14 cellular contexts compared by ENCODE assay signal in genomic region chr2:105885456-105885855, GRCh38.
DNase-seq lines count a peak whose midpoint lies in the region; ATAC-seq lines count a peak whose summit lies in the region.
"Had no signal": no experiment of that assay in that cellular context is flagged by ENCODE, and none has a peak within 500 bp of the region (broad histone marks: within the 10 kb centered on the region; RNA-seq: fewer than 3 reads in every experiment).

No MANE protein-coding gene starts in this region.

- H3K4me3 Mint-ChIP-seq in activated CD4-positive, alpha-beta T cell treated with anti-CD3 and anti-CD28 coated beads, Interleukin-2, amount 10 ng/mL, durations not matched to agents 24 days and 14 days, result no peak overlapping the region
- H3K4me3 Mint-ChIP-seq in activated naive CD8-positive, alpha-beta T cell, result peak overlapping the region; percentile 57
- peak overlapping the region in 9 of 10 donors; percentile 12 to 60 (median 49) for H3K4me3 Mint-ChIP-seq in naive thymus-derived CD8-positive, alpha-beta T cell

- H3K27ac Mint-ChIP-seq in activated CD4-positive, alpha-beta T cell treated with anti-CD3 and anti-CD28 coated beads, Interleukin-2, amount 10 ng/mL, durations not matched to agents 24 days and 14 days, result peak overlapping the region; percentile 30
- H3K27ac Mint-ChIP-seq in activated naive CD8-positive, alpha-beta T cell, result peak overlapping the region; percentile 91
- peak overlapping the region in 7 of 10 donors; percentile 4 to 82 (median 71) for H3K27ac Mint-ChIP-seq in naive thymus-derived CD8-positive, alpha-beta T cell

- peaks cover 13% of the 10 kb centered on the region for H3K9me3 Mint-ChIP-seq in activated CD4-positive, alpha-beta T cell treated with anti-CD3 and anti-CD28 coated beads, Interleukin-2, amount 10 ng/mL, durations not matched to agents 24 days and 14 days
- peaks cover 4% of the 10 kb centered on the region for H3K9me3 Mint-ChIP-seq in activated naive CD8-positive, alpha-beta T cell (ENCODE audit: low read depth)
- H3K9me3 Mint-ChIP-seq in naive thymus-derived CD8-positive, alpha-beta T cell, result peaks cover 0 to 13% (median 5%) of the 10 kb centered on the region in 9 donors

- ATAC-seq in GM18502 (IDR thresholded peaks at IDR 0.05; ENCODE audit: poor library complexity, unreplicated experiment) (peak; percentile 61), HG02759 (IDR thresholded peaks at IDR 0.05; ENCODE audit: unreplicated experiment) (no peak)
- ATAC-seq in naive thymus-derived CD8-positive, alpha-beta T cell, result no peak
- ATAC-seq: activated CD4-positive, CD25-positive, alpha-beta regulatory T cell treated with anti-CD3 and anti-CD28 coated beads, Interleukin-2, amount 50 U/mL, for 24 hours; foreskin keratinocyte had no signal

- POLR2A ChIA-PET in naive thymus-derived CD8-positive, alpha-beta T cell (lab: Charles Lee), result interaction anchor here (0.9 to 1.0 kb wide), 2 partner anchors 21 to 51 kb away, joined by 3 read pairs; no protein-coding TSS in a partner anchor

- intact Hi-C loops in activated CD4-positive, alpha-beta T cell treated with anti-CD3 and anti-CD28 coated beads, Interleukin-2, amount 10 ng/mL, durations not matched to agents 24 days and 14 days (cut with micrococcal nuclease), result no loop called here

- no peaks in the 10 kb centered on the region for H3K27me3 Mint-ChIP-seq in activated CD4-positive, alpha-beta T cell treated with anti-CD3 and anti-CD28 coated beads, Interleukin-2, amount 10 ng/mL, durations not matched to agents 24 days and 14 days
- H3K27me3 Mint-ChIP-seq in activated naive CD8-positive, alpha-beta T cell, result no peaks in the 10 kb centered on the region
- no peaks in the 10 kb centered on the region for H3K27me3 Mint-ChIP-seq in naive thymus-derived CD8-positive, alpha-beta T cell

- no peak for DNase-seq in activated CD4-positive, alpha-beta T cell treated with anti-CD3 and anti-CD28 coated beads, Interleukin-2, amount 10 ng/mL, durations not matched to agents 24 days and 14 days
- DNase-seq in activated CD4-positive, alpha-beta T cell treated with anti-CD3 and anti-CD28 coated beads for 48 hours, result no peak
- no peak for DNase-seq in naive thymus-derived CD8-positive, alpha-beta T cell
- DNase-seq in NCI-H2107 treated with DMSO at 0.1 percent for 48 hours (lab: John Stamatoyannopoulos, UW; ENCODE audit: unreplicated experiment) (no peak), NCI-H146 treated with DMSO at 0.1 percent for 48 hours (lab: John Stamatoyannopoulos, UW; ENCODE audit: unreplicated experiment) (no peak)
- DNase-seq: amniotic stem cell; foreskin keratinocyte; NCI-H1092 treated with DMSO at 0.1 percent for 48 hours; NCI-H774; stimulated activated CD4-positive, alpha-beta T cell treated with anti-CD3 and anti-CD28 coated beads, Interleukin-4, amount 100 ng/mL, for 24 hours had no signal

- H3K36me3 Mint-ChIP-seq in activated CD4-positive, alpha-beta T cell treated with anti-CD3 and anti-CD28 coated beads, Interleukin-2, amount 10 ng/mL, durations not matched to agents 24 days and 14 days (ENCODE audit: low read depth), result peaks cover 68% of the 10 kb centered on the region
- H3K36me3 Mint-ChIP-seq in activated naive CD8-positive, alpha-beta T cell, result peaks cover 27% of the 10 kb centered on the region
- H3K36me3 Mint-ChIP-seq in naive thymus-derived CD8-positive, alpha-beta T cell, result peaks cover 25 to 85% (median 43%) of the 10 kb centered on the region in 3 donors

- peaks cover 47% of the 10 kb centered on the region for H3K4me1 Mint-ChIP-seq in activated CD4-positive, alpha-beta T cell treated with anti-CD3 and anti-CD28 coated beads, Interleukin-2, amount 10 ng/mL, durations not matched to agents 24 days and 14 days
- H3K4me1 Mint-ChIP-seq in activated naive CD8-positive, alpha-beta T cell (ENCODE audit: low read depth), result peaks cover 82% of the 10 kb centered on the region
- H3K4me1 Mint-ChIP-seq in naive thymus-derived CD8-positive, alpha-beta T cell, result peaks cover 52 to 88% (median 79%) of the 10 kb centered on the region in 4 donors

Comparison
In these comparisons a context has a peak if more than half of its experiments do, and no peak if none do; other contexts are left out.
1. H3K27ac Mint-ChIP-seq: peak in every context shown above with its lines; median percentile 91 in activated naive CD8-positive, alpha-beta T cell; 71 in naive thymus-derived CD8-positive, alpha-beta T cell; 30 in activated CD4-positive, alpha-beta T cell treated with anti-CD3 and anti-CD28 coated beads, Interleukin-2, amount 10 ng/mL, durations not matched to agents 24 days and 14 days.